ENCODE assay signal across 8 cellular contexts in the genomic region with DNA sequence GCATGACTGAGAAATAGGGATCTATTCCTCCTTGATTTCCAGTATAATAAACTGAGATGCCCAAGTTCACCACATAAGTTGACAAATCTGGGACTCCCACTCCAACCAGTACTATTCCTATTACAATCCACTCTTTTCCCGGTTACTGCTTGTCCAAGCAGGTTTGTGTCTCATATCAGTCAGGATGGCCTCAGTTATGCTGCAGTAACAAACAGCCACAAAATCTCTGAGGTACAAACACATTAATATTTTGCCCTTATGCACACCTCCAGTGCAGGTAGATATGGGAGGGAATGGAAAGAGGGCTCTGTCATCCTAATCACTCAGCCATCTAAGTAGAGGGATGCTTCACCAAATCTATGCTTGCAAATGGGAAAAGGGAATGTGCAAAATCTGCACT.
"Had no signal": no experiment of that assay in that cellular context is flagged by ENCODE, and none has a peak within 500 bp of the region (broad histone marks: within the 10 kb centered on the region; RNA-seq: fewer than 3 reads in every experiment).

No MANE protein-coding gene starts in this region.

- ATAC-seq: GM12878 had no signal

- DNase-seq: GDM1, GF-D8 had no signal

- FAIRE-seq: G401.6, GM12878, GM12891, GM12892, GM18507, GM19239 had no signal

- H3K4me3 ChIP-seq: GM12878 had no signal
